11 cellular contexts compared by ENCODE assay signal in the genomic region with DNA sequence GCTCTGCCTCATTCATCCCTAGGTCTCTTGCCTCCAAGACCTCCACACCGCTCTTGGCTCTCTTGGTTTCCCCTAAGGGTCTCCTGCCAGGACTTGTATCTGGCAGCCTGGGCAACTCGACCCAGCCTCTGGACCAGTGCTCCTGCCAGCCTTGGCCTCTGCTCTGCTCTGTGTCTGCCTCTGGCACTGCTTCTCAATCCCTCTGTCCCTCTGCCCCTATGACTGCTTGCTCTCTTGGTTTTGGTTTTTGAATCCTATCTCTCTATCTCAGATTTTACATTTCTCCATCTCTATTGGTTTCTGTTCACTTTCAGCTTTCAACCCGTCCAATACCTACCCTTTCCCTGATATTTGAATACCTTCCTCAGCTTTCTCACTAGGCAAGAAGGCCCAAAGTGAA. TPM values are rescaled to one million over a fixed set of nuclear protein-coding genes. Genes with fewer than 3 reads are reported as not detected.
DNase-seq lines count a peak whose midpoint lies in the region; ATAC-seq and TF ChIP-seq lines count a peak whose summit lies in the region.
"Had no signal": no experiment of that assay in that cellular context is flagged by ENCODE, and none has a peak within 500 bp of the region (broad histone marks: within the 10 kb centered on the region; RNA-seq: fewer than 3 reads in every experiment).

No MANE protein-coding gene starts in this region.

- DNase-seq in AG10803 (ENCODE audit: low read depth) = no peak
- DNase-seq in naive thymus-derived CD8-positive, alpha-beta T cell = no peak
- no peak for DNase-seq in Ammon's horn (ENCODE audit: low spot score)
- DNase-seq in D341Med (ENCODE audit: low spot score) = no peak
- no peak for DNase-seq in stimulated activated CD4-positive, alpha-beta T cell treated with anti-CD3 and anti-CD28 coated beads, Interleukin-4, amount 100 ng/mL, for 24 hours
- DNase-seq: GOT3, NCI-H1092 treated with DMSO at 0.1 percent for 48 hours had no signal

- no peaks in the 10 kb centered on the region for H3K36me3 Mint-ChIP-seq in IgD-negative memory B cell
- peaks cover 69% of the 10 kb centered on the region for H3K36me3 Mint-ChIP-seq in dendritic cell treated with granulocyte-macrophage colony-stimulating factor and Interleukin-4, amounts not matched to agents 40 ng/mL and 50 ng/mL, for 4 days (ENCODE audit: low read depth)
- H3K36me3 Mint-ChIP-seq in naive thymus-derived CD8-positive, alpha-beta T cell = peaks cover 0 to 35% (median 10%) of the 10 kb centered on the region in 3 donors

- H3K4me3 ChIP-seq in AG10803 (ENCODE audit: low read length) = peak overlapping the region; percentile 13

- POLR2A ChIA-PET in naive thymus-derived CD8-positive, alpha-beta T cell (lab: Charles Lee) = interaction anchor here (0.5 to 11.6 kb wide), 13 partner anchors 9 to 133 kb away, joined by 3 to 142 read pairs (median 6); a partner anchor contains a TSS

- peaks cover 2% of the 10 kb centered on the region for H3K27me3 Mint-ChIP-seq in IgD-negative memory B cell
- no peaks in the 10 kb centered on the region for H3K27me3 Mint-ChIP-seq in dendritic cell treated with granulocyte-macrophage colony-stimulating factor and Interleukin-4, amounts not matched to agents 40 ng/mL and 50 ng/mL, for 4 days
- H3K27me3 Mint-ChIP-seq in naive thymus-derived CD8-positive, alpha-beta T cell = no peaks in the 10 kb centered on the region

- peak overlapping the region; percentile 50 to 86 (median 60) for H3K27ac Mint-ChIP-seq in IgD-negative memory B cell
- peak overlapping the region; percentile 90 for H3K27ac Mint-ChIP-seq in dendritic cell treated with granulocyte-macrophage colony-stimulating factor and Interleukin-4, amounts not matched to agents 40 ng/mL and 50 ng/mL, for 4 days
- H3K27ac Mint-ChIP-seq in naive thymus-derived CD8-positive, alpha-beta T cell = peak overlapping the region; percentile 95 to 100 (median 98)

- peak; percentile 24 to 31 for ATAC-seq in naive thymus-derived CD8-positive, alpha-beta T cell
- ATAC-seq in HG03442 (IDR thresholded peaks at IDR 0.05; ENCODE audit: unreplicated experiment) = no peak

- no peaks in the 10 kb centered on the region for H3K9me3 Mint-ChIP-seq in IgD-negative memory B cell
- H3K9me3 Mint-ChIP-seq in dendritic cell treated with granulocyte-macrophage colony-stimulating factor and Interleukin-4, amounts not matched to agents 40 ng/mL and 50 ng/mL, for 4 days = no peaks in the 10 kb centered on the region
- no peaks in the 10 kb centered on the region for H3K9me3 Mint-ChIP-seq in naive thymus-derived CD8-positive, alpha-beta T cell

- no peak for TF ChIP-seq CTCF in AG10803 (conservative IDR thresholded peaks at IDR 0.05; ENCODE audit: low read length)

- intact Hi-C loops in dendritic cell treated with granulocyte-macrophage colony-stimulating factor and Interleukin-4, amounts not matched to agents 40 ng/mL and 50 ng/mL, for 4 days (cut with micrococcal nuclease) = loop anchor here (5.0 kb wide), 1 partner anchor 85 kb away; a partner anchor contains a TSS

- H3K4me3 Mint-ChIP-seq in IgD-negative memory B cell = peak overlapping the region; percentile 1 to 71 (median 49)
- peak overlapping the region; percentile 73 for H3K4me3 Mint-ChIP-seq in dendritic cell treated with granulocyte-macrophage colony-stimulating factor and Interleukin-4, amounts not matched to agents 40 ng/mL and 50 ng/mL, for 4 days
- H3K4me3 Mint-ChIP-seq in naive thymus-derived CD8-positive, alpha-beta T cell = peak overlapping the region; percentile 74 to 91 (median 78)

- H3K4me1 Mint-ChIP-seq in IgD-negative memory B cell = peaks cover 31 to 49% (median 37%) of the 10 kb centered on the region in 3 donors
- peaks cover 95% of the 10 kb centered on the region for H3K4me1 Mint-ChIP-seq in dendritic cell treated with granulocyte-macrophage colony-stimulating factor and Interleukin-4, amounts not matched to agents 40 ng/mL and 50 ng/mL, for 4 days (ENCODE audit: low read depth)
- H3K4me1 Mint-ChIP-seq in naive thymus-derived CD8-positive, alpha-beta T cell = peaks cover 32 to 88% (median 79%) of the 10 kb centered on the region in 4 donors

RNA-seq across cellular contexts. Expression of a gene that starts 6.3 kb away (rescaled TPM):
- polyA plus RNA-seq in IgD-negative memory B cell = 1.6 TPM
- total RNA-seq in naive thymus-derived CD8-positive, alpha-beta T cell = 100 to 1,000 TPM; 126 to 127 TPM
- 10 to 100 TPM; 13.4 to 44.5 (median 19.7) TPM for polyA plus RNA-seq in naive thymus-derived CD8-positive, alpha-beta T cell

RNA-seq across cellular contexts. Expression of a gene that starts 28.3 kb away (rescaled TPM):
- 4.2 TPM for polyA plus RNA-seq in IgD-negative memory B cell
- 1 to 10 TPM; 1.7 to 3.2 TPM for total RNA-seq in naive thymus-derived CD8-positive, alpha-beta T cell
- under 1 TPM in 1 of 3 donors, not detected in 2; 0.42 TPM for polyA plus RNA-seq in naive thymus-derived CD8-positive, alpha-beta T cell

RNA-seq across cellular contexts. Expression of a gene that starts 48.5 kb away (rescaled TPM):
- not detected for polyA plus RNA-seq in IgD-negative memory B cell
- total RNA-seq in naive thymus-derived CD8-positive, alpha-beta T cell = not detected
- polyA plus RNA-seq in naive thymus-derived CD8-positive, alpha-beta T cell = not detected
- total RNA-seq: renal cortical epithelial cell had no signal
